15 cellular contexts compared by ENCODE assay signal in the genomic region with DNA sequence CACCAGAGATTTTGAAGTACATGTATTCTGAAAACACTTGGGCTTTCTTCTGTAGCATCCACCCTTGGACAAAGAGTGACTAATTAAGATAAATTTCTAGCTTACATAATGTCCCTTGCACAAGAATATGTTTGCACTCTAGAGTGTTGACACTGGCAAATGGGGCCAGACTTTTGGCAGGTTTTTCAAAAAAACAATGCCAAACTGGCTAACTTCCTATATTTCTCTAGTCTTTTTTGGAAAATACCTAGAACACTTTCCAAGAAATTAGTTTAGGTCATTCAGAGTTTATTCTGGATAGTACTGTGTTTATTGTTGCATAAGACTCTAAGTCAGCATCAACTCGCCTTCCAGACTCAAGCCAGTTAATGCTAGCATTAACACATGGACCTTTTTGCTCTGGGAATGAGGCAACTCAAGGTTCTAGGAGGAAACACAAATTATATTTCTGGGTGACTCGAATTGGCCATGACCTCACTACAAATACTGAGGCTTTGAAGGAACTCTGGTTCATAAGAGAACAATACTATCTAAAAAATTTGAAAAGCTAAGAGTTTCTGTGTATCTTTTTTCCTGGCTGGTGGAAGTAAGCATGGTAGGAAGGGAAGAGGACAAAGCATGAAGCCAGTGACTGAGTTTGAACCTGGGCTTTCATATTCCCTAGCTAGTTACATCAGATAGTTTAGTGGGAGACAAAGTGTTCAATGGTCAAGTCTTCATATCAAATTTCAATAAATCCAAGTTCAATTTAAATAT.
DNase-seq lines count a peak whose midpoint lies in the region; TF ChIP-seq lines count a peak whose summit lies in the region.
"Had no signal": no experiment of that assay in that cellular context is flagged by ENCODE, and none has a peak within 500 bp of the region (broad histone marks: within the 10 kb centered on the region; RNA-seq: fewer than 3 reads in every experiment).

No MANE protein-coding gene starts in this region.

- H3K36me3 ChIP-seq in fibroblast of lung (ENCODE audit: control insufficient read depth, insufficient read depth, low read length), result no peaks in the 10 kb centered on the region
- no peaks in the 10 kb centered on the region for H3K36me3 ChIP-seq in neural progenitor cell

- H3K4me1 Mint-ChIP-seq in neural progenitor cell, result no peaks in the 10 kb centered on the region
- H3K4me1 Mint-ChIP-seq: activated T-helper 17 cell treated with anti-CD3 and anti-CD28 coated beads, Interleukin-2, amount 50 U/mL, for 72 hours; central memory CD8-positive, alpha-beta T cell had no signal

- in situ Hi-C loops in KBM-7 (cut with MboI; ENCODE audit: low pct_unique_long_range_greater_than_20kb, low sequenced_read_pairs), result no loop called here

- H4K20me1 ChIP-seq in fibroblast of lung (ENCODE audit: control insufficient read depth, extremely low read depth, insufficient read depth, low read length) (no peaks in the 10 kb centered on the region), neural progenitor cell (ENCODE audit: low read depth) (no peaks in the 10 kb centered on the region)

- TF ChIP-seq CTCF in AG10803 (conservative IDR thresholded peaks at IDR 0.05; ENCODE audit: low read length) (no peak), fibroblast of lung (conservative IDR thresholded peaks at IDR 0.05 in 1 of 2, IDR thresholded peaks at IDR 0.05 in 1 of 2; ENCODE audit: low read depth in 1 of 2, low read length in 2 of 2) (no peak), neural progenitor cell (IDR thresholded peaks at IDR 0.05) (no peak)

- no peak overlapping the region for H3K4me3 ChIP-seq in AG10803 (ENCODE audit: low read length)
- H3K4me3 ChIP-seq in fibroblast of lung (replicated peaks in 1 of 4; ENCODE audit: control extremely low read depth in 1 of 4, insufficient read depth in 1 of 4, low read depth in 3 of 4, low read length in 4 of 4), result no peak overlapping the region
- H3K4me3 ChIP-seq in neural progenitor cell, result no peak overlapping the region

- no peak overlapping the region for H3K4me3 Mint-ChIP-seq in neural progenitor cell
- H3K4me3 Mint-ChIP-seq: activated T-helper 17 cell treated with anti-CD3 and anti-CD28 coated beads, Interleukin-2, amount 50 U/mL, for 72 hours; central memory CD8-positive, alpha-beta T cell; T-helper 1 cell treated with Interleukin-12 subunit alpha and Interleukin-12 subunit beta and Interleukin-4 antibody, amounts not matched to agents 30 μg/mL and 1 μg/mL, for 36 hours had no signal

- H3K9me3 Mint-ChIP-seq in neural progenitor cell, result peaks cover 8% of the 10 kb centered on the region
- H3K9me3 Mint-ChIP-seq: activated T-helper 17 cell treated with anti-CD3 and anti-CD28 coated beads, Interleukin-2, amount 50 U/mL, for 72 hours; central memory CD8-positive, alpha-beta T cell had no signal

- H3K4me2 ChIP-seq in fibroblast of lung (ENCODE audit: extremely low read depth, insufficient read depth, low read length), result no peak overlapping the region
- H3K4me2 ChIP-seq in neural progenitor cell, result no peak overlapping the region

- H3K4me1 ChIP-seq in fibroblast of lung (ENCODE audit: control insufficient read depth, extremely low read depth, insufficient read depth, low read length) (no peaks in the 10 kb centered on the region), neural progenitor cell (no peaks in the 10 kb centered on the region)

- no peaks in the 10 kb centered on the region for H3F3A ChIP-seq in neural progenitor cell (ENCODE audit: low read depth)

- H3K9ac ChIP-seq in fibroblast of lung (ENCODE audit: insufficient read depth, low read length) (no peak overlapping the region), neural progenitor cell (no peak overlapping the region)

- DNase-seq in AG10803 (ENCODE audit: low read depth) (peak; percentile 84), NOMO-1 treated with DMSO at 0.1 percent for 48 hours (lab: John Stamatoyannopoulos, UW; ENCODE audit: unreplicated experiment) (peak; percentile 63), fibroblast of lung (ENCODE audit: low read depth in 2 of 2) (peak; percentile 71 to 78), medulla oblongata (ENCODE audit: extremely low spot score) (peak; percentile 27), KBM-7 (no peak), NCI-H1694 (lab: John Stamatoyannopoulos, UW) (no peak), neural progenitor cell (ENCODE audit: low spot score) (no peak), DMS114 treated with DMSO at 0.1 percent for 48 hours (lab: John Stamatoyannopoulos, UW; ENCODE audit: unreplicated experiment) (no peak)
- DNase-seq: activated CD4-positive, alpha-beta T cell treated with anti-CD3 and anti-CD28 coated beads, Interleukin-2, amount 50 U/mL, for 1 hour; EL; Karpas-422; left colon had no signal

- H3K9me3 ChIP-seq in fibroblast of lung (ENCODE audit: control insufficient read depth, insufficient read depth, low read depth, low read length) (no peaks in the 10 kb centered on the region), neural progenitor cell (ENCODE audit: low read depth) (no peaks in the 10 kb centered on the region)

- H3K36me3 Mint-ChIP-seq in neural progenitor cell, result peaks cover 2% of the 10 kb centered on the region

- H3K27me3 ChIP-seq in fibroblast of lung (ENCODE audit: control insufficient read depth, insufficient read depth, low read length) (no peaks in the 10 kb centered on the region), neural progenitor cell (no peaks in the 10 kb centered on the region)

- H2AFZ ChIP-seq in fibroblast of lung (ENCODE audit: low read length) (no peak overlapping the region), neural progenitor cell (replicated peaks) (no peak overlapping the region)

- H3K79me2 ChIP-seq in fibroblast of lung (ENCODE audit: control insufficient read depth, insufficient read depth, low read length) (no peaks in the 10 kb centered on the region), neural progenitor cell (ENCODE audit: low read depth) (no peaks in the 10 kb centered on the region)

- H3K27ac ChIP-seq in fibroblast of lung (ENCODE audit: insufficient read depth, low read length) (no peak overlapping the region), neural progenitor cell (no peak overlapping the region)

- peaks cover 2% of the 10 kb centered on the region for H3K27me3 Mint-ChIP-seq in neural progenitor cell (ENCODE audit: insufficient read depth, low read depth)

- no peak overlapping the region for H3K27ac Mint-ChIP-seq in neural progenitor cell
- H3K27ac Mint-ChIP-seq: activated T-helper 17 cell treated with anti-CD3 and anti-CD28 coated beads, Interleukin-2, amount 50 U/mL, for 72 hours; T-helper 1 cell treated with Interleukin-12 subunit alpha and Interleukin-12 subunit beta and Interleukin-4 antibody, amounts not matched to agents 30 μg/mL and 1 μg/mL, for 36 hours had no signal

Comparison
In these comparisons a context has a peak if more than half of its experiments do, and no peak if none do; other contexts are left out.
1. DNase-seq: peak in AG10803 (single experiment), NOMO-1 treated with DMSO at 0.1 percent for 48 hours (single experiment), fibroblast of lung (2 of 2) and medulla oblongata (single experiment); none in KBM-7 (single experiment), NCI-H1694 (single experiment), neural progenitor cell (single experiment) and DMS114 treated with DMSO at 0.1 percent for 48 hours (single experiment).